ENCODE assay signal across 14 cellular contexts in the genomic region with DNA sequence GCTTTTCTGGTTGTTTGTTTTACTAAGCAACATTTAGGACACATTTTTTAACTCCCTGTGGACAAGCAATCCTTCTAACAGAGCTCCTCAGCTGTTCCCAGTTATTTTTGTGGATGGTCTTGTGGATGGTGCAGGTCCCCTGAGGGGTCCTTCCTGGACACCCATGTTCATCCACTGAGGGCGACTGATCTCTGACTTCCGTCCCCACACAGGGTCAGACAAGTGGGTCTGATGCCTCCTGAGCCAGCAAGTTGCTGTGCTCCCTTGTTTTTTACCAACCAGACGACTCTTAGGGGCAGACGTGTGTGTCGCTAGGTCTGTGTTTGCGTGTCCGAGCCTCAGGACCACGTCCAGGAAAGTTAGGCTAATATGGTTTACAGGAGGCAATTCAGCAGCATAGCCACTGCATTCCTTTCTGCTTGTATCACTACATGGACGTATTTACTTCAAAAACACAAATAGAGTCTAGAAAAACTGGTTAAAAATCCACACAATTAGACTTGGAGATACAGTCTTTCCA.
DNase-seq lines count a peak whose midpoint lies in the region; ATAC-seq and TF ChIP-seq lines count a peak whose summit lies in the region.
"Had no signal": no experiment of that assay in that cellular context is flagged by ENCODE, and none has a peak within 500 bp of the region (broad histone marks: within the 10 kb centered on the region; RNA-seq: fewer than 3 reads in every experiment).

No MANE protein-coding gene starts in this region.

- TF ChIP-seq POLR2A in heart left ventricle (IDR thresholded peaks at IDR 0.05) = no peak

- H3K36me3 ChIP-seq in SK-N-SH (replicated peaks in 1 of 2; ENCODE audit: control insufficient read depth in 1 of 2, insufficient read depth in 2 of 2, low read length in 1 of 2) (no peaks in the 10 kb centered on the region), heart left ventricle (no peaks in the 10 kb centered on the region), aorta (ENCODE audit: control insufficient read depth in 1 of 2, insufficient read depth in 2 of 2, low read length in 1 of 2) (no peaks in the 10 kb centered on the region)
- H3K36me3 ChIP-seq: HAP-1 had no signal

- peaks cover 4% of the 10 kb centered on the region; the same call in 1 of the 2 replicates for H3K9me3 ChIP-seq in SK-N-SH
- peaks cover 0 to 21% (median 0%) of the 10 kb centered on the region in 12 donors for H3K9me3 ChIP-seq in heart left ventricle
- H3K9me3 ChIP-seq in aorta (ENCODE audit: control insufficient read depth, low read length) = no peaks in the 10 kb centered on the region
- H3K9me3 ChIP-seq: HAP-1 had no signal

- peaks cover 4% of the 10 kb centered on the region for H3K9me3 Mint-ChIP-seq in osteocyte (ENCODE audit: unreplicated experiment)
- peaks cover 3 to 14% (median 11%) of the 10 kb centered on the region in 3 donors for H3K9me3 Mint-ChIP-seq in T-cell

- TF ChIP-seq EP300 in SK-N-SH (IDR thresholded peaks at IDR 0.05; ENCODE audit: borderline replicate concordance in 1 of 2, low read depth in 1 of 2, low read length in 1 of 2) = no peak

- H3K79me2 ChIP-seq in SK-N-SH (ENCODE audit: insufficient read depth) = no peaks in the 10 kb centered on the region

- CTCF ChIA-PET in SK-N-SH (lab: Yijun Ruan, JAX) (interaction anchor here (0.7 to 1.5 kb wide), 2 partner anchors 100 to 110 kb away, joined by 3 read pairs; no protein-coding TSS in a partner anchor), T-cell (lab: Charles Lee) (no interaction called here)

- no peaks in the 10 kb centered on the region for H3K27me3 Mint-ChIP-seq in osteocyte (ENCODE audit: unreplicated experiment)
- H3K27me3 Mint-ChIP-seq in T-cell = no peaks in the 10 kb centered on the region

- no peaks in the 10 kb centered on the region for H3K9me2 ChIP-seq in SK-N-SH

- H3K27ac ChIP-seq in SK-N-SH (ENCODE audit: low read depth in 2 of 2, low read length in 1 of 2) (no peak overlapping the region), heart left ventricle (peak overlapping the region; percentile 36 to 90 (median 64)), aorta (ENCODE audit: low read depth in 1 of 2, low read length in 2 of 2) (peak overlapping the region; percentile 81 to 95)

- H3K4me1 ChIP-seq in SK-N-SH (ENCODE audit: control insufficient read depth in 1 of 2, insufficient read depth in 2 of 2, low read depth in 1 of 2, low read length in 1 of 2) (peaks cover 0 to 5% of the 10 kb centered on the region in 2 experiments; a peak in 1 of 4 replicates), heart left ventricle (peaks cover 0 to 54% (median 14%) of the 10 kb centered on the region in 12 donors), aorta (ENCODE audit: control insufficient read depth in 1 of 2, insufficient read depth in 2 of 2, low read length in 2 of 2) (no peaks in the 10 kb centered on the region)
- H3K4me1 ChIP-seq: HAP-1 had no signal

- no peaks in the 10 kb centered on the region for H3K27me3 ChIP-seq in SK-N-SH (ENCODE audit: insufficient read depth)
- no peaks in the 10 kb centered on the region for H3K27me3 ChIP-seq in heart left ventricle
- no peaks in the 10 kb centered on the region for H3K27me3 ChIP-seq in aorta (ENCODE audit: control insufficient read depth in 1 of 2, insufficient read depth in 2 of 2, low read length in 1 of 2)

- peaks cover 53% of the 10 kb centered on the region for H3K4me1 Mint-ChIP-seq in osteocyte (ENCODE audit: unreplicated experiment)
- no peaks in the 10 kb centered on the region for H3K4me1 Mint-ChIP-seq in T-cell
- H3K4me1 Mint-ChIP-seq: stimulated activated effector memory CD8-positive, alpha-beta T cell treated with anti-CD3 and anti-CD28 coated beads, Interleukin-12 subunit alpha, Interleukin-12 subunit beta, amount 100 ng/mL, for 72 hours had no signal

- 80% methylated on average over 9 of the region's 9 CpGs for WGBS in SK-N-SH (ENCODE audit: low lambda C conversion rate)
- WGBS in heart left ventricle, 4 donors = 66 to 77% (median 73%) methylated on average over 9 of the region's 9 CpGs
- 10 to 11% methylated on average over 9 of the region's 9 CpGs for WGBS in aorta, 2 donors

- no peaks in the 10 kb centered on the region for H4K20me1 ChIP-seq in SK-N-SH (ENCODE audit: insufficient read depth)

- H3K4me2 ChIP-seq in SK-N-SH = no peak overlapping the region

- intact Hi-C loops in heart left ventricle (cut with DNase I) (loop anchor here in 3 of 10 donors (5.0 to 10.0 kb wide), 3 partner anchors 96 to 116 kb away; a partner anchor contains a TSS), aorta (cut with DNase I) (loop anchor here in 1 of 2 donors (5.0 kb wide), 1 partner anchor 119 kb away; a partner anchor contains a TSS)

- H3K27ac Mint-ChIP-seq in osteocyte (ENCODE audit: unreplicated experiment) (peak overlapping the region; percentile 92), T-cell (no peak overlapping the region)
- H3K27ac Mint-ChIP-seq: stimulated activated effector memory CD8-positive, alpha-beta T cell treated with anti-CD3 and anti-CD28 coated beads, Interleukin-12 subunit alpha, Interleukin-12 subunit beta, amount 100 ng/mL, for 72 hours had no signal

- no peak for DNase-seq in SK-N-SH
- peak in 1 of 5 donors; percentile 54 for DNase-seq in heart left ventricle
- DNase-seq in osteocyte (ENCODE audit: extremely low spot score, unreplicated experiment) = no peak
- DNase-seq in aorta = peak in 1 of 2 donors; percentile 61
- DNase-seq in HuH-7 (ENCODE audit: low spot score) = no peak
- no peak for DNase-seq in T-cell
- DNase-seq: 8988T; effector memory CD4-positive, alpha-beta T cell; kidney; NCI-H1092 had no signal

- no peak overlapping the region for H3K9ac ChIP-seq in SK-N-SH

- peak; percentile 73 for ATAC-seq in SK-N-SH treated with all-trans-retinoic acid at 6 μM for 48 hours
- ATAC-seq in heart left ventricle = peak; percentile 44 to 76 (median 69)
- peak; percentile 76 for ATAC-seq in aorta (ENCODE audit: low FRiP score)
- no peak for ATAC-seq in T-cell (replicated peaks in 1 of 4)
- ATAC-seq in HG03521 (IDR thresholded peaks at IDR 0.05; ENCODE audit: unreplicated experiment) = no peak
- ATAC-seq: stimulated activated effector memory CD8-positive, alpha-beta T cell treated with anti-CD3 and anti-CD28 coated beads, Interleukin-12 subunit alpha, Interleukin-12 subunit beta, amount 100 ng/mL, for 72 hours had no signal

- no peaks in the 10 kb centered on the region for H3F3A ChIP-seq in SK-N-SH (replicated peaks; ENCODE audit: insufficient read depth)

- H2AFZ ChIP-seq in SK-N-SH (ENCODE audit: low read depth) = no peak overlapping the region

- H3K4me3 Mint-ChIP-seq in osteocyte (ENCODE audit: unreplicated experiment) (no peak overlapping the region), T-cell (no peak overlapping the region)
- H3K4me3 Mint-ChIP-seq: stimulated activated effector memory CD8-positive, alpha-beta T cell treated with anti-CD3 and anti-CD28 coated beads, Interleukin-12 subunit alpha, Interleukin-12 subunit beta, amount 100 ng/mL, for 72 hours had no signal

- peaks cover 14% of the 10 kb centered on the region for H3K36me3 Mint-ChIP-seq in osteocyte (ENCODE audit: unreplicated experiment)
- H3K36me3 Mint-ChIP-seq in T-cell = peaks cover 9% of the 10 kb centered on the region
- H3K36me3 Mint-ChIP-seq: stimulated activated effector memory CD8-positive, alpha-beta T cell treated with anti-CD3 and anti-CD28 coated beads, Interleukin-12 subunit alpha, Interleukin-12 subunit beta, amount 100 ng/mL, for 72 hours had no signal

- TF ChIP-seq CTCF in SK-N-SH (IDR thresholded peaks at IDR 0.05) (no peak), heart left ventricle (IDR thresholded peaks at IDR 0.05) (no peak), osteocyte (IDR thresholded peaks at IDR 0.05) (no peak)

- H3K4me3 ChIP-seq in SK-N-SH (ENCODE audit: low read depth in 2 of 2, low read length in 1 of 2) (no peak overlapping the region), heart left ventricle (no peak overlapping the region), aorta (ENCODE audit: low read length in 2 of 2) (no peak overlapping the region)
- H3K4me3 ChIP-seq: HAP-1 had no signal

- no peak for TF ChIP-seq RAD21 in SK-N-SH (IDR thresholded peaks at IDR 0.05; ENCODE audit: low read length)

- POLR2A ChIA-PET in SK-N-SH (lab: Yijun Ruan, JAX) = no interaction called here
- POLR2A ChIA-PET in T-cell (lab: Charles Lee) = no interaction called here

TF ChIP-seq in SK-N-SH treated with all-trans-retinoic acid at 6 μM for 48 hours, 23 proteins besides CTCF, POLR2A, EP300 and RAD21 (continues in another document):
- TF ChIP-seq ZNF565 (CRISPR knock-in tag; conservative IDR thresholded peaks at IDR 0.05; ENCODE audit: low read depth) = no peak
- no peak for TF ChIP-seq BACH2 (CRISPR knock-in tag; IDR thresholded peaks at IDR 0.05; ENCODE audit: borderline replicate concordance)
- no peak for TF ChIP-seq GLIS3 (CRISPR knock-in tag; IDR thresholded peaks at IDR 0.05)

TF ChIP-seq in SK-N-SH, 30 proteins besides CTCF, POLR2A, EP300 and RAD21 (continues in another document):
- TF ChIP-seq SMC3 (IDR thresholded peaks at IDR 0.05; ENCODE audit: low read depth, low read length) = no peak
- TF ChIP-seq, protein P1, sequence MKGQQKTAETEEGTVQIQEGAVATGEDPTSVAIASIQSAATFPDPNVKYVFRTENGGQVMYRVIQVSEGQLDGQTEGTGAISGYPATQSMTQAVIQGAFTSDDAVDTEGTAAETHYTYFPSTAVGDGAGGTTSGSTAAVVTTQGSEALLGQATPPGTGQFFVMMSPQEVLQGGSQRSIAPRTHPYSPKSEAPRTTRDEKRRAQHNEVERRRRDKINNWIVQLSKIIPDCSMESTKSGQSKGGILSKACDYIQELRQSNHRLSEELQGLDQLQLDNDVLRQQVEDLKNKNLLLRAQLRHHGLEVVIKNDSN (IDR thresholded peaks at IDR 0.05; ENCODE audit: borderline replicate concordance, low read depth) = no peak

Comparison
In these comparisons a context has a peak if more than half of its experiments do, and no peak if none do; other contexts are left out.
1. ATAC-seq: peak in SK-N-SH treated with all-trans-retinoic acid at 6 μM for 48 hours (single experiment), heart left ventricle (4 of 4) and aorta (single experiment); none in T-cell (0 of 4) and HG03521 (single experiment).
2. H3K27ac ChIP-seq: peak in heart left ventricle (12 of 12) and aorta (2 of 2); none in SK-N-SH (0 of 2).